Comparison of ENCODE assay signal across 28 cellular contexts in the genomic region with DNA sequence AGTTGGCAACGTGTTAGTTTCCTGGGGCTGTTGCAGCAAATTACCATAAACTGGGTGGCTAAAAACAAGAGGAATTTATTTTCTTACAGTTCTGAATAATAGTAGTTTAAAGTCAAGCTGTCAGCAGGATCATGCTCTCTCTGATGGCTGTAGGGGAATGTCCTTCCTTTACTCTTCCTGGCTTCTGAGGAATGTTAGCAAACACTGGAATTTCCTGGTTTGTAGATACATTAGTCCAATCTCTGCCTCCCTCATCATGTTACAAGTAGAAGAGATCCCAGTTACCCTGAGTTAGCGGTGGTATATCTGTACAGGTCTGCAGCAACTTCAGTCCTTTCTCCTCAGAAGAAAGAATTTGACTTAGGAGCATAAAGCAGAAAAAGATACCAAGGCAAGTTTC.
"Had no signal": no experiment of that assay in that cellular context is flagged by ENCODE, and none has a peak within 500 bp of the region (broad histone marks: within the 10 kb centered on the region; RNA-seq: fewer than 3 reads in every experiment).

No MANE protein-coding gene starts in this region.

- H3K4me3 Mint-ChIP-seq: activated CD4-positive, alpha-beta T cell treated with anti-CD3 and anti-CD28 coated beads, Interleukin-2, amount 10 ng/mL, durations not matched to agents 7 days and 5 days; activated CD8-positive, alpha-beta T cell treated with anti-CD3 and anti-CD28 coated beads for 36 hours; activated naive CD4-positive, alpha-beta T cell treated with anti-CD3 and anti-CD28 coated beads, Interleukin-2, amount 50 U/mL, for 24 hours; activated naive CD8-positive, alpha-beta T cell treated with anti-CD3 and anti-CD28 coated beads, Interleukin-2, amount 50 U/mL, for 24 hours; activated T-cell treated with anti-CD3 and anti-CD28 coated beads, Interleukin-2, amount 50 U/mL, for 4 hours; activated T-helper 17 cell treated with anti-CD3 and anti-CD28 coated beads, Interleukin-2, amount 50 U/mL, for 72 hours; dendritic cell treated with granulocyte-macrophage colony-stimulating factor and Interleukin-4, amounts not matched to agents 40 ng/mL and 50 ng/mL, for 4 days; endodermal cell; nephron; stimulated activated naive B cell treated with anti-CD40 and anti-IgM and Interleukin-4, amounts not matched to agents 10 μg/mL and 1 μg/mL and 100 μg/mL, for 72 hours had no signal

- H3K27ac ChIP-seq: esophagus muscularis mucosa, gastrocnemius medialis, parathyroid adenoma, right atrium auricular region, stomach, thyroid gland, upper lobe of left lung had no signal

- H3K27me3 ChIP-seq: esophagus muscularis mucosa, gastrocnemius medialis, right atrium auricular region, stomach, thyroid gland, upper lobe of left lung had no signal

- H3K9ac ChIP-seq: parathyroid adenoma had no signal

- H3K4me1 ChIP-seq: esophagus muscularis mucosa, gastrocnemius medialis, parathyroid adenoma, right atrium auricular region, stomach, thyroid gland, upper lobe of left lung had no signal

- H3K36me3 Mint-ChIP-seq: activated naive CD4-positive, alpha-beta T cell treated with anti-CD3 and anti-CD28 coated beads, Interleukin-2, amount 50 U/mL, for 24 hours; stimulated activated naive B cell treated with anti-CD40 and anti-IgM and Interleukin-4, amounts not matched to agents 10 μg/mL and 1 μg/mL and 100 μg/mL, for 72 hours had no signal

- FAIRE-seq: islet of Langerhans had no signal

- H3K79me2 ChIP-seq: parathyroid adenoma had no signal

- DNase-seq: activated CD4-positive, alpha-beta T cell treated with anti-CD3 and anti-CD28 coated beads for 1 hour; activated CD4-positive, alpha-beta T cell treated with anti-CD3 and anti-CD28 coated beads, Interleukin-2, amount 10 ng/mL, durations not matched to agents 7 days and 5 days; activated CD8-positive, alpha-beta T cell treated with anti-CD3 and anti-CD28 coated beads for 36 hours; activated gamma-delta T cell treated with Interleukin-2 at 50 U/mL for 16 hours; activated naive CD8-positive, alpha-beta T cell treated with anti-CD3 and anti-CD28 coated beads, Interleukin-2, amount 50 U/mL, for 24 hours; activated T-cell treated with anti-CD3 and anti-CD28 coated beads, Interleukin-2, amount 50 U/mL, for 4 hours; amygdala; caudate nucleus; endodermal cell; gastrocnemius medialis; glutamatergic neuron; left ventricle myocardium superior; nucleus accumbens; stimulated activated CD4-positive, alpha-beta T cell treated with anti-CD3 and anti-CD28 coated beads, Interleukin-15, amount 100 ng/mL, for 24 hours; stimulated activated CD4-positive, alpha-beta T cell treated with anti-CD3 and anti-CD28 coated beads, Interleukin-2, amount 100 ng/mL, for 24 hours; stimulated activated naive B cell treated with anti-CD40 and anti-IgM and Interleukin-4, amounts not matched to agents 10 μg/mL and 1 μg/mL and 100 μg/mL, for 72 hours; stomach; T-helper 2 cell; thyroid gland; upper lobe of left lung had no signal

- H3K9me3 ChIP-seq: esophagus muscularis mucosa, gastrocnemius medialis, right atrium auricular region, stomach, thyroid gland, upper lobe of left lung had no signal

- H3K4me3 ChIP-seq: esophagus muscularis mucosa, gastrocnemius medialis, right atrium auricular region, stomach, thyroid gland, upper lobe of left lung had no signal

- ATAC-seq: activated CD8-positive, alpha-beta T cell treated with anti-CD3 and anti-CD28 coated beads for 36 hours; activated naive CD8-positive, alpha-beta T cell treated with anti-CD3 and anti-CD28 coated beads, Interleukin-2, amount 50 U/mL, for 24 hours; activated T-cell treated with anti-CD3 and anti-CD28 coated beads, Interleukin-2, amount 50 U/mL, for 4 hours; activated T-helper 17 cell treated with anti-CD3 and anti-CD28 coated beads, Interleukin-2, amount 50 U/mL, for 72 hours; gastrocnemius medialis; left ventricle myocardium superior; stimulated activated naive B cell treated with anti-CD40 and anti-IgM and Interleukin-4, amounts not matched to agents 10 μg/mL and 1 μg/mL and 100 μg/mL, for 72 hours had no signal

- H3K27ac Mint-ChIP-seq: activated CD4-positive, alpha-beta T cell treated with anti-CD3 and anti-CD28 coated beads, Interleukin-2, amount 10 ng/mL, durations not matched to agents 7 days and 5 days; activated CD8-positive, alpha-beta T cell treated with anti-CD3 and anti-CD28 coated beads for 36 hours; activated naive CD4-positive, alpha-beta T cell treated with anti-CD3 and anti-CD28 coated beads, Interleukin-2, amount 50 U/mL, for 24 hours; activated naive CD8-positive, alpha-beta T cell treated with anti-CD3 and anti-CD28 coated beads, Interleukin-2, amount 50 U/mL, for 24 hours; activated T-helper 17 cell treated with anti-CD3 and anti-CD28 coated beads, Interleukin-2, amount 50 U/mL, for 72 hours; dendritic cell treated with granulocyte-macrophage colony-stimulating factor and Interleukin-4, amounts not matched to agents 40 ng/mL and 50 ng/mL, for 4 days; endodermal cell; stimulated activated naive B cell treated with anti-CD40 and anti-IgM and Interleukin-4, amounts not matched to agents 10 μg/mL and 1 μg/mL and 100 μg/mL, for 72 hours had no signal

- H3K4me1 Mint-ChIP-seq: activated CD4-positive, alpha-beta T cell treated with anti-CD3 and anti-CD28 coated beads, Interleukin-2, amount 10 ng/mL, durations not matched to agents 7 days and 5 days; activated naive CD4-positive, alpha-beta T cell treated with anti-CD3 and anti-CD28 coated beads, Interleukin-2, amount 50 U/mL, for 24 hours; activated naive CD8-positive, alpha-beta T cell treated with anti-CD3 and anti-CD28 coated beads, Interleukin-2, amount 50 U/mL, for 24 hours; activated T-helper 17 cell treated with anti-CD3 and anti-CD28 coated beads, Interleukin-2, amount 50 U/mL, for 72 hours; nephron; stimulated activated naive B cell treated with anti-CD40 and anti-IgM and Interleukin-4, amounts not matched to agents 10 μg/mL and 1 μg/mL and 100 μg/mL, for 72 hours had no signal

- H3K9me3 Mint-ChIP-seq: activated CD4-positive, alpha-beta T cell treated with anti-CD3 and anti-CD28 coated beads, Interleukin-2, amount 10 ng/mL, durations not matched to agents 7 days and 5 days; activated CD8-positive, alpha-beta T cell treated with anti-CD3 and anti-CD28 coated beads for 36 hours; activated naive CD4-positive, alpha-beta T cell treated with anti-CD3 and anti-CD28 coated beads, Interleukin-2, amount 50 U/mL, for 24 hours; activated naive CD8-positive, alpha-beta T cell treated with anti-CD3 and anti-CD28 coated beads, Interleukin-2, amount 50 U/mL, for 24 hours; endodermal cell; nephron; stimulated activated naive B cell treated with anti-CD40 and anti-IgM and Interleukin-4, amounts not matched to agents 10 μg/mL and 1 μg/mL and 100 μg/mL, for 72 hours had no signal

- H3K27me3 Mint-ChIP-seq: activated CD4-positive, alpha-beta T cell treated with anti-CD3 and anti-CD28 coated beads, Interleukin-2, amount 10 ng/mL, durations not matched to agents 7 days and 5 days; activated CD8-positive, alpha-beta T cell treated with anti-CD3 and anti-CD28 coated beads for 36 hours; activated naive CD4-positive, alpha-beta T cell treated with anti-CD3 and anti-CD28 coated beads, Interleukin-2, amount 50 U/mL, for 24 hours; activated naive CD8-positive, alpha-beta T cell treated with anti-CD3 and anti-CD28 coated beads, Interleukin-2, amount 50 U/mL, for 24 hours; activated T-helper 17 cell treated with anti-CD3 and anti-CD28 coated beads, Interleukin-2, amount 50 U/mL, for 72 hours; dendritic cell treated with granulocyte-macrophage colony-stimulating factor and Interleukin-4, amounts not matched to agents 40 ng/mL and 50 ng/mL, for 4 days; stimulated activated naive B cell treated with anti-CD40 and anti-IgM and Interleukin-4, amounts not matched to agents 10 μg/mL and 1 μg/mL and 100 μg/mL, for 72 hours had no signal

- H2AFZ ChIP-seq: parathyroid adenoma had no signal

- H3K36me3 ChIP-seq: esophagus muscularis mucosa, gastrocnemius medialis, right atrium auricular region, stomach, thyroid gland, upper lobe of left lung had no signal
